Comparison of ENCODE assay signal across 12 cellular contexts in the genomic region with DNA sequence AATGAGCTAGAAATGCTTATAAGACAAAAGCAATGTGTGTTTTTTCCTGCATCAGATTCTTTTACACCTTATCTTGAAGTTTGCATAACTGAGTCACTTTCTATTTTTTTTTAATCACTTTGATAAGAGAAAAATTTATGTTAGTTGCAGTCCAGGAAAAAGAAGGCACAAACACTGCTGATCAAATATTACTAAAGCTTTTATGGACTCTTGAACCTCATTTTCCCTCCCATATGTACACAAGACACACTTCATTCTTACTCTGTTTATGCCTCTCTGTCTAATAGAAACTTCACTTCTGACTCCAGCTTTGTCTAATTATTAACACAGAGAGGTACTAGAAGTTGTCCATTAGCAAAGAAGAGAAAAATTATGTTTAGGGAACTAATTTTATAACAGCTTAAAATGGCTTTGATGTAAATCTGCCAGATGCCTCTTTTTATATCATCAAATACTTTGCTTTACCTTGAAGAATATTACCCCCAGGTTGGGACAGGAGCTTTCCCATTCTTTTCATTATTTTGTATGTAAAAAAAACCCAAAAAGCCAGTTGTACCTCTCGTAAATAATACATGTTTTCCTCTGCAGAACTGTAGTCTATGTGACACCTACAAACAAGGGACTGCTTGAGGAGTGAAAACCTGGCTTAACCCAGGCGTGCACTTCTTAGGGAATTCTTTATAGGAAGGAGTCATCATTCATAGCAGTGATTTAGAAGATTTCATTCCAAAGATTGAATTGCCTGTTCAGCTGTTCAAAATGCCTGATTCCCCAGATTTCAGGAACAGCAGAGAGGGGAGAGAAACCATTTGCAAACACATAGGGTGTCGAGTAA.
A peak's percentile ranks its signal among the peaks of the same experiment; 100 is the strongest.
DNase-seq lines count a peak whose midpoint lies in the region; ATAC-seq and TF ChIP-seq lines count a peak whose summit lies in the region.
"Had no signal": no experiment of that assay in that cellular context is flagged by ENCODE, and none has a peak within 500 bp of the region (broad histone marks: within the 10 kb centered on the region; RNA-seq: fewer than 3 reads in every experiment).

No MANE protein-coding gene starts in this region.

- no peak for TF ChIP-seq CTCF in VCaP (conservative IDR thresholded peaks at IDR 0.05)
- TF ChIP-seq CTCF in gastrocnemius medialis (IDR thresholded peaks at IDR 0.05 in 4 of 5, conservative IDR thresholded peaks at IDR 0.05 in 1 of 5), result no peak

- ATAC-seq in GM21529 (IDR thresholded peaks at IDR 0.05; ENCODE audit: unreplicated experiment) (peak; percentile 64), gastrocnemius medialis (no peak), HG03439 (IDR thresholded peaks at IDR 0.05; ENCODE audit: unreplicated experiment) (no peak), GM21576 (IDR thresholded peaks at IDR 0.05; ENCODE audit: unreplicated experiment) (no peak)
- ATAC-seq: activated CD4-positive, CD25-positive, alpha-beta regulatory T cell treated with anti-CD3 and anti-CD28 coated beads, Interleukin-2, amount 50 U/mL, for 24 hours had no signal

- no peaks in the 10 kb centered on the region for H3K9me3 ChIP-seq in mesodermal cell (ENCODE audit: control insufficient read depth, low read length)
- no peaks in the 10 kb centered on the region for H3K9me3 ChIP-seq in gastrocnemius medialis
- H3K9me3 ChIP-seq in SJCRH30 (replicated peaks), result no peaks in the 10 kb centered on the region
- H3K9me3 ChIP-seq: BE2C had no signal

- in situ Hi-C loops in Caki2 (cut with HindIII; ENCODE audit: low pct_unique_long_range_greater_than_20kb, low sequenced_read_pairs), result no loop called here
- in situ Hi-C loops in gastrocnemius medialis (cut with MboI; ENCODE audit: low sequenced_read_pairs in 4 of 4), result loop anchor here in 1 of 4 donors (10.0 kb wide), 1 partner anchor 65 kb away; no protein-coding TSS in a partner anchor

- no peak for TF ChIP-seq POLR2A in gastrocnemius medialis (IDR thresholded peaks at IDR 0.05)

- WGBS in mesodermal cell (ENCODE audit: insufficient coverage in 2 of 2), 2 experiments, result 66 to 100% methylated on average over 1 to 2 of the region's 3 CpGs

- no peaks in the 10 kb centered on the region for H3K27me3 ChIP-seq in gastrocnemius medialis
- H3K27me3 ChIP-seq in SJCRH30, result no peaks in the 10 kb centered on the region
- H3K27me3 ChIP-seq: BE2C had no signal

- DNase-seq in Caki2 (ENCODE audit: low read depth) (peak; percentile 26), gastrocnemius medialis (no peak), SJCRH30 (no peak)
- DNase-seq: midbrain, OCI-M1 had no signal

- no peaks in the 10 kb centered on the region for H3K36me3 ChIP-seq in mesodermal cell (ENCODE audit: control insufficient read depth, insufficient read depth, low read length)
- no peaks in the 10 kb centered on the region for H3K36me3 ChIP-seq in gastrocnemius medialis
- no peaks in the 10 kb centered on the region for H3K36me3 ChIP-seq in SJCRH30
- H3K36me3 ChIP-seq: BE2C had no signal

- peaks cover 37% of the 10 kb centered on the region for H3K4me1 ChIP-seq in mesodermal cell (ENCODE audit: control insufficient read depth, insufficient read depth, low read length, poor library complexity, severe bottlenecking)
- H3K4me1 ChIP-seq in gastrocnemius medialis, result peaks cover 0 to 4% of the 10 kb centered on the region in 2 donors
- peaks cover 7% of the 10 kb centered on the region for H3K4me1 ChIP-seq in SJCRH30

- intact Hi-C loops in gastrocnemius medialis (cut with DNase I; ENCODE audit: low total_unique reads), result no loop called here

- H3K4me3 ChIP-seq in mesodermal cell (ENCODE audit: extremely low read depth, insufficient read depth, low read length, poor library complexity, severe bottlenecking) (no peak overlapping the region), gastrocnemius medialis (no peak overlapping the region), SJCRH30 (no peak overlapping the region)

- H3K27ac ChIP-seq in VCaP (peak overlapping the region; percentile 99), mesodermal cell (ENCODE audit: low read depth, low read length, severe bottlenecking) (peak overlapping the region; percentile 33), gastrocnemius medialis (no peak overlapping the region), SJCRH30 (no peak overlapping the region)

Comparison
In these comparisons a context has a peak if more than half of its experiments do, and no peak if none do; other contexts are left out.
1. H3K27ac ChIP-seq: peak in VCaP (single experiment) and mesodermal cell (single experiment); none in gastrocnemius medialis (0 of 4) and SJCRH30 (single experiment).